12 cellular contexts compared by ENCODE assay signal in genomic region chr9:131264231-131264630, GRCh38. TPM values are rescaled to one million over a fixed set of nuclear protein-coding genes. Genes with fewer than 3 reads are reported as not detected.
DNase-seq lines count a peak whose midpoint lies in the region; ATAC-seq and TF ChIP-seq lines count a peak whose summit lies in the region.
"Had no signal": no experiment of that assay in that cellular context is flagged by ENCODE, and none has a peak within 500 bp of the region (broad histone marks: within the 10 kb centered on the region; RNA-seq: fewer than 3 reads in every experiment).

No MANE protein-coding gene starts in this region.

- in situ Hi-C loops in mammary epithelial cell (cut with MboI; ENCODE audit: low sequenced_read_pairs in 2 of 2): no loop called here

- no peaks in the 10 kb centered on the region for H4K20me1 ChIP-seq in mammary epithelial cell (ENCODE audit: insufficient read depth, low read length)

- no peaks in the 10 kb centered on the region for H3K27me3 ChIP-seq in BE2C
- H3K27me3 ChIP-seq in HL-60 (ENCODE audit: insufficient read depth, poor library complexity, severe bottlenecking): no peaks in the 10 kb centered on the region
- H3K27me3 ChIP-seq in mammary epithelial cell (ENCODE audit: insufficient read depth, low read length): no peaks in the 10 kb centered on the region
- H3K27me3 ChIP-seq: right lobe of liver had no signal

- CTCF ChIA-PET in activated naive CD4-positive, alpha-beta T cell treated with anti-CD3 and anti-CD28 coated beads for 36 hours (lab: Charles Lee): interaction anchor here (0.6 to 1.3 kb wide), 4 partner anchors 9 to 88 kb away, joined by 3 to 5 read pairs (median 4); no protein-coding TSS in a partner anchor
- CTCF ChIA-PET in mammary epithelial cell (lab: Charles Lee; ENCODE audit: low non-redundant PET): no interaction called here

- H3K36me3 ChIP-seq in BE2C (no peaks in the 10 kb centered on the region), mammary epithelial cell (ENCODE audit: insufficient read depth, low read length) (no peaks in the 10 kb centered on the region)

- dilution Hi-C loops in mammary epithelial cell (cut with HindIII; ENCODE audit: low sequenced_read_pairs): no loop called here

- H3K4me3 ChIP-seq in BE2C (ENCODE audit: low read depth, low read length) (no peak overlapping the region), HL-60 (replicated peaks; ENCODE audit: insufficient read depth, low read length) (no peak overlapping the region; the same call in 1 of the 2 replicates), mammary epithelial cell (replicated peaks in 1 of 3; ENCODE audit: insufficient read depth in 1 of 3, low read depth in 2 of 3, low read length in 3 of 3) (no peak overlapping the region)
- H3K4me3 ChIP-seq: right lobe of liver had no signal

- H3K4me3 Mint-ChIP-seq in activated naive CD4-positive, alpha-beta T cell treated with anti-CD3 and anti-CD28 coated beads for 36 hours: peak overlapping the region; percentile 76
- H3K4me3 Mint-ChIP-seq in naive B cell: peak overlapping the region in 3 of 8 donors; percentile 40 to 59 (median 49)

- no peak overlapping the region for H2AFZ ChIP-seq in mammary epithelial cell (ENCODE audit: low read depth, low read length)

- H3K27ac Mint-ChIP-seq in activated naive CD4-positive, alpha-beta T cell treated with anti-CD3 and anti-CD28 coated beads for 36 hours: peak overlapping the region; percentile 99
- H3K27ac Mint-ChIP-seq in naive B cell: peak overlapping the region in 4 of 6 donors; percentile 76 to 88 (median 86)

- DNase-seq in BE2C (peak; percentile 36), HL-60 (ENCODE audit: low read depth in 1 of 2, low spot score in 1 of 2) (peak in 1 of 2 experiments; percentile 21), naive B cell (no peak), DMS79 treated with DMSO at 0.1 percent for 48 hours (lab: John Stamatoyannopoulos, UW) (no peak), hepatic stellate cell (ENCODE audit: low spot score) (no peak), medulla oblongata (ENCODE audit: extremely low spot score) (no peak), mammary epithelial cell (no peak)
- DNase-seq in activated naive CD4-positive, alpha-beta T cell treated with anti-CD3 and anti-CD28 coated beads for 36 hours: peak; percentile 59
- DNase-seq: activated gamma-delta T cell, Caco-2, head of caudate nucleus, right lobe of liver had no signal

- ATAC-seq in naive B cell (ENCODE audit: low read depth in 2 of 2): no peak

- intact Hi-C loops in activated naive CD4-positive, alpha-beta T cell treated with anti-CD3 and anti-CD28 coated beads for 36 hours (cut with micrococcal nuclease): no loop called here
- intact Hi-C loops in mammary epithelial cell (cut with micrococcal nuclease): no loop called here

- H3K9me3 ChIP-seq in BE2C (no peaks in the 10 kb centered on the region), mammary epithelial cell (replicated peaks; ENCODE audit: insufficient read depth, low read length) (no peaks in the 10 kb centered on the region)
- H3K9me3 ChIP-seq: Caco-2, right lobe of liver had no signal

- H3K27me3 Mint-ChIP-seq in activated naive CD4-positive, alpha-beta T cell treated with anti-CD3 and anti-CD28 coated beads for 36 hours (ENCODE audit: low read depth): no peaks in the 10 kb centered on the region
- H3K27me3 Mint-ChIP-seq in naive B cell: no peaks in the 10 kb centered on the region

- BruUV-seq in mammary epithelial cell (replicated peaks; lab: Mats Ljungman, UMichigan): no TSS peak

- peak overlapping the region; percentile 95 for H3K27ac ChIP-seq in HL-60 (replicated peaks)
- H3K27ac ChIP-seq in mammary epithelial cell (ENCODE audit: insufficient read depth, low read depth, low read length): no peak overlapping the region
- H3K27ac ChIP-seq: right lobe of liver had no signal

- H3K9me3 Mint-ChIP-seq in activated naive CD4-positive, alpha-beta T cell treated with anti-CD3 and anti-CD28 coated beads for 36 hours: no peaks in the 10 kb centered on the region
- H3K9me3 Mint-ChIP-seq in naive B cell: no peaks in the 10 kb centered on the region

- no peaks in the 10 kb centered on the region for H3K79me2 ChIP-seq in mammary epithelial cell (ENCODE audit: insufficient read depth, low read length)

- H3K4me1 ChIP-seq in BE2C: no peaks in the 10 kb centered on the region
- H3K4me1 ChIP-seq in mammary epithelial cell (ENCODE audit: insufficient read depth, low read length): no peaks in the 10 kb centered on the region
- H3K4me1 ChIP-seq: Caco-2, right lobe of liver had no signal

- WGBS in mammary epithelial cell (ENCODE audit: low coverage, missing lambda C conversion rate): 69% methylated on average over 11 of the region's 11 CpGs

- peaks cover 73% of the 10 kb centered on the region for H3K4me1 Mint-ChIP-seq in activated naive CD4-positive, alpha-beta T cell treated with anti-CD3 and anti-CD28 coated beads for 36 hours (ENCODE audit: low read depth)
- peaks cover 32 to 83% (median 47%) of the 10 kb centered on the region in 3 donors for H3K4me1 Mint-ChIP-seq in naive B cell

- TF ChIP-seq CTCF in BE2C (IDR thresholded peaks at IDR 0.05; ENCODE audit: low read depth, low read length) (no peak), HL-60 (IDR thresholded peaks at IDR 0.05; ENCODE audit: insufficient read depth, low read length) (no peak), mammary epithelial cell (conservative IDR thresholded peaks at IDR 0.05 in 1 of 2, IDR thresholded peaks at IDR 0.05 in 1 of 2; ENCODE audit: extremely low read depth in 1 of 2, insufficient read depth in 1 of 2, low read depth in 1 of 2, low read length in 2 of 2) (no peak)

- H3K9ac ChIP-seq in mammary epithelial cell (ENCODE audit: insufficient read depth, low read length): no peak overlapping the region

- peaks cover 29% of the 10 kb centered on the region for H3K36me3 Mint-ChIP-seq in activated naive CD4-positive, alpha-beta T cell treated with anti-CD3 and anti-CD28 coated beads for 36 hours (ENCODE audit: low read depth)
- H3K36me3 Mint-ChIP-seq in naive B cell: peaks cover 6 to 7% of the 10 kb centered on the region in 2 donors

- H3K4me2 ChIP-seq in mammary epithelial cell (ENCODE audit: insufficient read depth, low read depth, low read length): no peak overlapping the region

RNA-seq across cellular contexts. Expression of gene FAM78A, which starts 12.1 kb away (rescaled TPM):
- polyA plus RNA-seq in BE2C (2012; ENCODE audit: insufficient read depth, insufficient read length, low read depth): 1.3 TPM
- 10 to 100 TPM; 24.1 to 24.7 TPM for total RNA-seq in activated naive CD4-positive, alpha-beta T cell treated with anti-CD3 and anti-CD28 coated beads for 36 hours
- polyA plus RNA-seq in naive B cell (ENCODE audit: low read depth in 6 of 6) (10 to 100 TPM in 4 of 6 donors, 1 to 10 TPM in 2; 5.2 to 18.3 (median 11.6) TPM), mammary epithelial cell (0.52 TPM)
- under 1 TPM; 0.42 to 0.67 TPM for total RNA-seq in mammary epithelial cell
- 0.47 TPM for polyA minus RNA-seq in mammary epithelial cell

RNA-seq across cellular contexts. Expression of gene PLPP7, which starts 25.3 kb away (rescaled TPM):
- 22.6 TPM for polyA plus RNA-seq in BE2C (2012; ENCODE audit: insufficient read depth, insufficient read length, low read depth)
- under 1 TPM; 0.25 to 0.26 TPM for total RNA-seq in activated naive CD4-positive, alpha-beta T cell treated with anti-CD3 and anti-CD28 coated beads for 36 hours
- polyA plus RNA-seq in naive B cell (ENCODE audit: low read depth in 6 of 6): 1 to 10 TPM in 3 of 6 donors, under 1 TPM in 2, not detected in 1; 0.78 to 2.0 (median 1.2) TPM
- under 1 TPM in 1 of 2 donors, not detected in 1; 0.50 TPM for total RNA-seq in mammary epithelial cell
- polyA plus RNA-seq in mammary epithelial cell: not detected
- not detected for polyA minus RNA-seq in mammary epithelial cell

Comparison
In these comparisons a context has a peak if more than half of its experiments do, and no peak if none do; other contexts are left out.
1. DNase-seq: peak in BE2C (single experiment) and activated naive CD4-positive, alpha-beta T cell treated with anti-CD3 and anti-CD28 coated beads for 36 hours (single experiment); none in naive B cell (single experiment), DMS79 treated with DMSO at 0.1 percent for 48 hours (single experiment), hepatic stellate cell (single experiment), medulla oblongata (single experiment) and mammary epithelial cell (single experiment).
2. RNA of gene FAM78A, which starts 12.1 kb away (total RNA-seq): 24.1 to 24.7 TPM in activated naive CD4-positive, alpha-beta T cell treated with anti-CD3 and anti-CD28 coated beads for 36 hours; 0.42 to 0.67 TPM in mammary epithelial cell; every median in the first group is over 10 times any median in the second.